In the genomic region with DNA sequence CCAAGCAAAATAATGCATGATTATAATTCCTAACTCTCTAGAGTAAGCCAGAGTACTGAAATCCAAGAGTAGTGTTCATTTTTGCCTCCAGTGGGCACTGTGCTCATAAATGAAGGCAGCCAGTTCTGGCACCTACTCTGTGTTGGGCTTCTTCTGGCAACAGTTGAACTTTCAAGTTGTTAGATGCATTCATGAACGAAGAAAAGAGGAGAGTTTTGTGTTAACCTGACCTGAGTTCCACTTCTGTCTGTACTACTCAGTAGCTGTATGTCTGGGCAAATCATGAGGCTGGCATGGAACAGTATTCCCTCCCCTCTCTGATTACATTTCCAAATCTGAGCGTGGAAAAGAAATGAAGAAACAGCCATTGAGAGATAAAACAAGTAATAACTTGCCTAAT, we compare ENCODE assay signal across 8 cellular contexts. TPM values are rescaled to one million over a fixed set of nuclear protein-coding genes. Genes with fewer than 3 reads are reported as not detected.
A peak's percentile ranks its signal among the peaks of the same experiment; 100 is the strongest.
DNase-seq lines count a peak whose midpoint lies in the region; ATAC-seq and TF ChIP-seq lines count a peak whose summit lies in the region.

No MANE protein-coding gene starts in this region.

- H3K27ac ChIP-seq in OCI-LY3 (ENCODE audit: low read length) (no peak overlapping the region), foreskin keratinocyte (no peak overlapping the region), subcutaneous abdominal adipose tissue (ENCODE audit: low read depth, low read length) (peak overlapping the region; percentile 38)

- H3K4me3 ChIP-seq in OCI-LY3 (ENCODE audit: low read length) (no peak overlapping the region), subcutaneous abdominal adipose tissue (ENCODE audit: low read depth in 1 of 5, low read length in 5 of 5) (peak overlapping the region in 1 of 5 donors; percentile 1)

- DNase-seq in COR-L47 (lab: John Stamatoyannopoulos, UW) (peak; percentile 5), foreskin keratinocyte (peak; percentile 53 to 72), HuH-7.5 (ENCODE audit: low spot score) (no peak)
- no peak for DNase-seq in activated CD4-positive, alpha-beta T cell treated with anti-CD3 and anti-CD28 coated beads, Interleukin-2, amount 50 U/mL, for 4 hours

- H4K20me1 ChIP-seq in OCI-LY3 (ENCODE audit: insufficient read depth, low read length), result no peaks in the 10 kb centered on the region

- peak; percentile 92 for TF ChIP-seq CTCF in OCI-LY3 (IDR thresholded peaks at IDR 0.05; ENCODE audit: low read depth, low read length)
- TF ChIP-seq CTCF in foreskin keratinocyte (conservative IDR thresholded peaks at IDR 0.05), result peak; percentile 85

- H3K4me1 ChIP-seq in OCI-LY3 (ENCODE audit: low read length) (peaks cover 13% of the 10 kb centered on the region), foreskin keratinocyte (peaks cover 7% of the 10 kb centered on the region), subcutaneous abdominal adipose tissue (ENCODE audit: control insufficient read depth in 5 of 5, insufficient read depth in 5 of 5, low read length in 5 of 5) (peaks cover 0 to 14% (median 0%) of the 10 kb centered on the region in 5 donors)

- H3K9ac ChIP-seq in OCI-LY3 (ENCODE audit: low read length), result no peak overlapping the region
- H3K9ac ChIP-seq in subcutaneous abdominal adipose tissue (ENCODE audit: low read length in 5 of 5), result no peak overlapping the region

- 0 out of 2 replicates have a peak overlapping the region, but pooled peaks have one; percentile 10 for H3K4me2 ChIP-seq in OCI-LY3 (ENCODE audit: low read length)

- H2AFZ ChIP-seq in OCI-LY3 (ENCODE audit: low read depth, low read length), result no peak overlapping the region

- H3K9me3 ChIP-seq in OCI-LY3 (ENCODE audit: insufficient read depth, low read length), result no peaks in the 10 kb centered on the region
- no peaks in the 10 kb centered on the region for H3K9me3 ChIP-seq in subcutaneous abdominal adipose tissue (ENCODE audit: control insufficient read depth in 5 of 5, low read length in 5 of 5)

- no peaks in the 10 kb centered on the region for H3K36me3 ChIP-seq in OCI-LY3 (replicated peaks; ENCODE audit: low read depth, low read length)
- H3K36me3 ChIP-seq in subcutaneous abdominal adipose tissue (ENCODE audit: control insufficient read depth in 5 of 5, insufficient read depth in 5 of 5, low read length in 5 of 5), result no peaks in the 10 kb centered on the region

- ATAC-seq in GM21825 (IDR thresholded peaks at IDR 0.05; ENCODE audit: unreplicated experiment), result peak; percentile 58
- ATAC-seq in foreskin keratinocyte, result peak; percentile 98
- ATAC-seq in GM21381 (IDR thresholded peaks at IDR 0.05; ENCODE audit: unreplicated experiment), result no peak

- H3K79me2 ChIP-seq in OCI-LY3 (ENCODE audit: low read length), result no peaks in the 10 kb centered on the region

- H3K27me3 ChIP-seq in OCI-LY3 (ENCODE audit: low read depth, low read length) (peaks cover 6% of the 10 kb centered on the region; the same call in 1 of the 2 replicates), foreskin keratinocyte (no peaks in the 10 kb centered on the region), subcutaneous abdominal adipose tissue (ENCODE audit: control insufficient read depth in 5 of 5, insufficient read depth in 4 of 5, low read length in 5 of 5) (peaks cover 0 to 3% (median 0%) of the 10 kb centered on the region in 5 donors)

RNA-seq across cellular contexts. Expression of a gene that starts 20.3 kb away (rescaled TPM):
- 16.8 and 25.1 TPM in 2 replicates for total RNA-seq in foreskin keratinocyte
- 1.3 and 1.7 TPM in 2 replicates for polyA plus RNA-seq in foreskin keratinocyte

Comparison
In these comparisons a context has a peak if more than half of its experiments do, and no peak if none do; other contexts are left out.
1. DNase-seq: peak in COR-L47 (single experiment) and foreskin keratinocyte (2 of 2); none in HuH-7.5 (single experiment) and activated CD4-positive, alpha-beta T cell treated with anti-CD3 and anti-CD28 coated beads, Interleukin-2, amount 50 U/mL, for 4 hours (0 of 2).